12 cellular contexts compared by ENCODE assay signal in genomic region chr9:4815381-4815956, GRCh38. TPM values are rescaled to one million over a fixed set of nuclear protein-coding genes. Genes with fewer than 3 reads are reported as not detected.
A peak's percentile ranks its signal among the peaks of the same experiment; 100 is the strongest.
DNase-seq lines count a peak whose midpoint lies in the region; ATAC-seq, FAIRE-seq and TF ChIP-seq lines count a peak whose summit lies in the region.
"Had no signal": no experiment of that assay in that cellular context is flagged by ENCODE, and none has a peak within 500 bp of the region (broad histone marks: within the 10 kb centered on the region; RNA-seq: fewer than 3 reads in every experiment).

No MANE protein-coding gene starts in this region.

- TF ChIP-seq POLR2A in GM12878 (IDR thresholded peaks at IDR 0.05; ENCODE audit: low read depth, low read length) = no peak

- in situ Hi-C loops in GM12878 (cut with MboI) (no loop called here), ACHN (cut with HindIII; ENCODE audit: low pct_ligation_motif_present, low pct_unique_long_range_greater_than_20kb, low sequenced_read_pairs) (no loop called here)

- peak overlapping the region in 1 of 11 experiments; percentile 5; a peak in 1 of 22 replicates for H3K27ac ChIP-seq in BLaER1 treated with 17β-estradiol and CSF1 and Interleukin-3, amounts not matched to agents 10 nM and 100 nM
- H3K27ac ChIP-seq in GM12878 (ENCODE audit: control insufficient read depth, insufficient read depth) = peak overlapping the region; percentile 79
- H3K27ac ChIP-seq: right atrium auricular region, tibial artery had no signal

- no peak for DNase-seq in GM12878 (ENCODE audit: low read depth, low spot score)
- DNase-seq in NCI-H2081 (lab: John Stamatoyannopoulos, UW) = no peak
- DNase-seq in ACHN = no peak
- no peak for DNase-seq in urothelium cell line (ENCODE audit: low spot score)
- DNase-seq: hypothalamus, NCI-H187 treated with DMSO at 0.1 percent for 48 hours, tibial artery had no signal

- CTCF ChIA-PET in GM12878 (lab: Yijun Ruan, JAX) = interaction anchor here (0.7 to 1.7 kb wide), 13 partner anchors 9 to 178 kb away, joined by 3 to 8 read pairs (median 3); no protein-coding TSS in a partner anchor

- H3K4me2 ChIP-seq in BLaER1 treated with 17β-estradiol and CSF1 and Interleukin-3, amounts not matched to agents 10 nM and 100 nM = peak overlapping the region in 8 of 11 experiments; percentile 1 to 73 (median 46); a peak in 14 of 22 replicates
- peak overlapping the region; percentile 80 for H3K4me2 ChIP-seq in GM12878 (ENCODE audit: control insufficient read depth, insufficient read depth)

- POLR2A ChIA-PET in GM12878 (lab: Charles Lee) = interaction anchor here (0.6 to 1.6 kb wide), 8 partner anchors 8 to 157 kb away, joined by 3 to 6 read pairs (median 4); partner anchors contain the start of gene RCL1

- no peak for TF ChIP-seq EP300 in GM12878 (IDR thresholded peaks at IDR 0.05; ENCODE audit: borderline replicate concordance in 1 of 2, control insufficient read depth in 1 of 2, low read depth in 2 of 2, low read length in 2 of 2)

- H3K9me3 ChIP-seq in BLaER1 treated with 17β-estradiol and CSF1 and Interleukin-3, amounts not matched to agents 10 nM and 100 nM (replicated peaks in 1 of 11) = peaks cover 9 to 50% (median 42%) of the 10 kb centered on the region in 11 experiments; a peak in 21 of 22 replicates
- peaks cover 7% of the 10 kb centered on the region for H3K9me3 ChIP-seq in GM12878 (replicated peaks; ENCODE audit: control insufficient read depth, insufficient read depth, low read length)
- H3K9me3 ChIP-seq: tibial artery had no signal

- peaks cover 71% of the 10 kb centered on the region for H3K79me2 ChIP-seq in GM12878 (ENCODE audit: control insufficient read depth, insufficient read depth, low read length)

- SMC1A ChIA-PET in GM12878 (lab: Charles Lee; ENCODE audit: uncharacterized antibody, unreplicated experiment) = interaction anchor here (0.5 to 2.3 kb wide), 22 partner anchors 9 to 1549 kb away, joined by 3 to 14 read pairs (median 4); no protein-coding TSS in a partner anchor

- H3K36me3 ChIP-seq in BLaER1 treated with 17β-estradiol and CSF1 and Interleukin-3, amounts not matched to agents 10 nM and 100 nM = peaks cover 0 to 29% (median 13%) of the 10 kb centered on the region in 11 experiments; a peak in 14 of 22 replicates
- H3K36me3 ChIP-seq in GM12878 (ENCODE audit: control insufficient read depth in 2 of 2, insufficient read depth in 2 of 2, low read length in 1 of 2) = no peaks in the 10 kb centered on the region; a peak in 1 of 4 replicates
- H3K36me3 ChIP-seq: right atrium auricular region, tibial artery had no signal

- H3K4me3 ChIP-seq in BLaER1 treated with 17β-estradiol and CSF1 and Interleukin-3, amounts not matched to agents 10 nM and 100 nM = no peak overlapping the region
- H3K4me3 ChIP-seq in GM12878 = peak overlapping the region; percentile 25
- H3K4me3 ChIP-seq: right atrium auricular region, tibial artery had no signal

- WGBS in GM12878 (ENCODE audit: insufficient coverage, insufficient replicate concordance, low lambda C conversion rate, missing lambda C conversion rate) = 45% methylated on average over 7 of the region's 7 CpGs

- peaks cover 0 to 95% (median 62%) of the 10 kb centered on the region in 11 experiments; a peak in 13 of 22 replicates for H4K20me1 ChIP-seq in BLaER1 treated with 17β-estradiol and CSF1 and Interleukin-3, amounts not matched to agents 10 nM and 100 nM
- H4K20me1 ChIP-seq in GM12878 (ENCODE audit: control insufficient read depth, insufficient read depth) = no peaks in the 10 kb centered on the region

- peak overlapping the region; percentile 2 for H2AFZ ChIP-seq in GM12878 (ENCODE audit: control insufficient read depth, low read depth, low read length)

- no TSS peak for BruUV-seq in GM12878 (replicated peaks; lab: Mats Ljungman, UMichigan)

- H3K4me1 ChIP-seq in BLaER1 treated with 17β-estradiol and CSF1 and Interleukin-3, amounts not matched to agents 10 nM and 100 nM = peaks cover 10 to 35% (median 20%) of the 10 kb centered on the region in 10 experiments; a peak in 18 of 20 replicates
- H3K4me1 ChIP-seq in GM12878 (ENCODE audit: control insufficient read depth, insufficient read depth, low read length) = peaks cover 23% of the 10 kb centered on the region
- H3K4me1 ChIP-seq: right atrium auricular region had no signal

- TF ChIP-seq RAD21 in GM12878 (IDR thresholded peaks at IDR 0.05; ENCODE audit: insufficient read depth, low read depth, low read length) = no peak

- H3K27me3 ChIP-seq in BLaER1 treated with 17β-estradiol and CSF1 and Interleukin-3, amounts not matched to agents 10 nM and 100 nM = no peaks in the 10 kb centered on the region
- no peaks in the 10 kb centered on the region for H3K27me3 ChIP-seq in GM12878 (replicated peaks in 1 of 2; ENCODE audit: control insufficient read depth in 2 of 2, insufficient read depth in 2 of 2, low read length in 1 of 2)
- H3K27me3 ChIP-seq: right atrium auricular region, tibial artery had no signal

- RAD21 ChIA-PET in GM12878 (lab: Charles Lee; ENCODE audit: unreplicated experiment) = interaction anchor here (0.7 to 2.2 kb wide), 10 partner anchors 10 to 173 kb away, joined by 3 to 11 read pairs (median 4); partner anchors contain the start of gene RCL1

- ATAC-seq in GM18870 (IDR thresholded peaks at IDR 0.05; ENCODE audit: unreplicated experiment) (peak; percentile 7), HG03095 (IDR thresholded peaks at IDR 0.05; ENCODE audit: unreplicated experiment) (peak; percentile 39), GM12878 (peak; percentile 66), HG02642 (IDR thresholded peaks at IDR 0.05; ENCODE audit: poor library complexity, unreplicated experiment) (no peak)

- intact Hi-C loops in GM12878 (cut with micrococcal nuclease; ENCODE audit: unreplicated experiment) = loop anchor here (5.0 kb wide), 1 partner anchor 122 kb away; no protein-coding TSS in a partner anchor

- TF ChIP-seq CTCF in GM12878 (IDR thresholded peaks at IDR 0.05 in 2 of 3, conservative IDR thresholded peaks at IDR 0.05 in 1 of 3; ENCODE audit: control insufficient read depth in 2 of 3, extremely low read depth in 1 of 3, insufficient read depth in 1 of 3, low read depth in 3 of 3, low read length in 3 of 3) = no peak

- H3K9ac ChIP-seq in BLaER1 treated with 17β-estradiol and CSF1 and Interleukin-3, amounts not matched to agents 10 nM and 100 nM = no peak overlapping the region
- peak overlapping the region; percentile 17; the same call in 1 of the 2 replicates for H3K9ac ChIP-seq in GM12878 (ENCODE audit: control insufficient read depth, insufficient read depth, low read length)

- no peak for FAIRE-seq in GM12878 (lab: Jason Lieb, UNC)
- no peak for FAIRE-seq in urothelium cell line (lab: Jason Lieb, UNC)

TF ChIP-seq in GM12878, 131 proteins besides CTCF, POLR2A, EP300 and RAD21:
- no peak for TF ChIP-seq KDM1A (IDR thresholded peaks at IDR 0.05; ENCODE audit: borderline replicate concordance)

RNA-seq across cellular contexts. Expression of gene RCL1, which starts 22.7 kb away (rescaled TPM):
- 51.9 and 58.3 TPM in 2 replicates for total RNA-seq in GM12878 (2013; cell fraction: nucleolus; rRNA removed)
- total RNA-seq in GM12878 (2014; rRNA removed) = 42.0 and 44.3 TPM in 2 replicates
- total RNA-seq in GM12878 (2014; rRNA removed; fragmentation: Illumina TruSeq; extraction: Trizol) = 28.1 and 28.7 TPM in 2 replicates
- total RNA-seq in GM12878 (2021) = 32.3 and 33.2 TPM in 2 replicates
- polyA plus RNA-seq in GM12878 (2011; ENCODE audit: low read depth) = 11.5 TPM
- 14.1 and 21.1 TPM in 2 replicates for polyA plus RNA-seq in GM12878 (2011; rRNA removed)
- 22.0 and 26.6 TPM in 2 replicates for polyA plus RNA-seq in GM12878 (2011; cell fraction: cytosol; rRNA removed)
- polyA plus RNA-seq in GM12878 (2011; cell fraction: nucleus; rRNA removed) = 34.5 and 44.1 TPM in 2 replicates
- polyA plus RNA-seq in GM12878 (2012) = 15.4 and 17.0 TPM in 2 replicates
- 38.0 and 45.2 TPM in 2 replicates for polyA plus RNA-seq in GM12878 (2014; fragmentation: Illumina TruSeq; extraction: Trizol)
- polyA plus RNA-seq in GM12878 (2014; fragmentation: Nextera tagmentation; extraction: Ambion mirVana) = 10 to 100 TPM; 21.1 to 28.6 TPM
- polyA plus RNA-seq in GM12878 (2014; rRNA removed) = 27.5 and 29.8 TPM in 2 replicates
- polyA plus RNA-seq in GM12878 (2016; fragmentation: Nextera tagmentation; extraction: Ambion mirVana) = 10 to 100 TPM; 43.4 to 46.8 TPM
- polyA minus RNA-seq in GM12878 (2011; rRNA and poly(A)+ RNA removed) = 23.5 and 29.4 TPM in 2 replicates
- polyA minus RNA-seq in GM12878 (2011; cell fraction: cytosol; rRNA and poly(A)+ RNA removed) = 12.0 and 13.6 TPM in 2 replicates
- 30.5 and 40.9 TPM in 2 replicates for polyA minus RNA-seq in GM12878 (2011; cell fraction: nucleus; rRNA and poly(A)+ RNA removed)
